In the genomic region with DNA sequence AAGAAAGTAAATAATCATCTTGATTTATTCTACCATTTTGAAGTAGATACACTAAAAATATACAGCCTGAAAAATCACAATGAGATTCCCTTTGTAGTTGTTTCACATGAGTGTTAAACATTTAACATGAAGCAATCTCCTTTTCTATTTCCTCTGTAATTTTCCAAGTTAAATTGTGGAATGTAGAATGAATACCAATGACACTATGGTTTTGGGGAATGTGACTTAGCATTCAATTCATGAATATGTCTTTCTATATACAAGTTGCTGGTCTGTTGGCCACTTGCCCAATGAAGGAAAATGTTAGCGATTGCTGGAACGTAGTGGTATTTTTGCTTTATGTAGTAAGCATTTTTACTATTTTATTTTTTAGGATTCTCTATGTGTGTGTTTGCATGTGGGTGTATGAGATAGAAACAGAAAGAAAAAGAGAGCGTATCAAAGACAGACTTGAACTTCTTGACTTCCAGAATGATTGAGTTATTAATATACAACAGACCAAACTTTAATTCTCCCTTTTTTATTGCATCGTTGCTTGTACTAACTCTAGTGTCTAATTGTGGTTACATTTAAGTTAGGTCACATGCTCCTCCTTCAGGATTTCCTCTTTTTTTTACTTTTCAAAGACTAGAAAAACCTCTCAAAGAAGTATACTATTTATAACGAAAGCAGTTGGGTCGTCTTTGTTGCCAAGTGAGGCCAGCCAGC, we compare ENCODE assay signal across 8 cellular contexts. TPM values are rescaled to one million over a fixed set of nuclear protein-coding genes. Genes with fewer than 3 reads are reported as not detected.
DNase-seq lines count a peak whose midpoint lies in the region; ATAC-seq lines count a peak whose summit lies in the region.

No MANE protein-coding gene starts in this region.

- H3K4me1 ChIP-seq in skeletal muscle tissue (ENCODE audit: control insufficient read depth in 3 of 3, insufficient read depth in 3 of 3, low read length in 3 of 3): peaks cover 19 to 35% (median 26%) of the 10 kb centered on the region in 3 donors
- peaks cover 4% of the 10 kb centered on the region for H3K4me1 ChIP-seq in Karpas-422 (ENCODE audit: low read length)

- DNase-seq in AG08395 (ENCODE audit: low spot score) (peak; percentile 15), M059J (ENCODE audit: low read depth) (peak; percentile 73), NCI-H1092 (lab: John Stamatoyannopoulos, UW) (no peak), Karpas-422 (no peak), left colon (no peak)

- peak; percentile 3 for ATAC-seq in GM21381 (IDR thresholded peaks at IDR 0.05; ENCODE audit: unreplicated experiment)
- ATAC-seq in left colon: no peak

- H3K9me3 ChIP-seq in skeletal muscle tissue (ENCODE audit: control insufficient read depth in 3 of 3, low read length in 3 of 3): no peaks in the 10 kb centered on the region
- H3K9me3 ChIP-seq in Karpas-422 (ENCODE audit: low read length): no peaks in the 10 kb centered on the region

- H3K9me2 ChIP-seq in Karpas-422 (replicated peaks; ENCODE audit: insufficient read depth, low read length): no peaks in the 10 kb centered on the region

- intact Hi-C loops in left colon (cut with DNase I, micrococcal nuclease): loop anchor here in 1 of 2 donors (10.0 kb wide), 1 partner anchor 824 kb away; a partner anchor contains a TSS

- no peak overlapping the region for H2AFZ ChIP-seq in Karpas-422 (ENCODE audit: low read length)

- H3K36me3 ChIP-seq in skeletal muscle tissue (ENCODE audit: control insufficient read depth in 3 of 3, insufficient read depth in 3 of 3, low read length in 3 of 3): no peaks in the 10 kb centered on the region
- H3K36me3 ChIP-seq in Karpas-422 (ENCODE audit: insufficient read depth, low read length): no peaks in the 10 kb centered on the region

- no peaks in the 10 kb centered on the region for H4K20me1 ChIP-seq in Karpas-422 (ENCODE audit: insufficient read depth, low read depth, low read length)

- H3K9ac ChIP-seq in skeletal muscle tissue (ENCODE audit: low read depth in 1 of 3, low read length in 3 of 3) (peak overlapping the region; percentile 63 to 78 (median 76)), Karpas-422 (ENCODE audit: low read length) (no peak overlapping the region)

- H3K4me3 ChIP-seq in skeletal muscle tissue (ENCODE audit: low read length in 3 of 3) (peak overlapping the region; percentile 56 to 95 (median 59)), Karpas-422 (ENCODE audit: low read length) (no peak overlapping the region)

- no peaks in the 10 kb centered on the region for H3K27me3 ChIP-seq in skeletal muscle tissue (ENCODE audit: control insufficient read depth in 3 of 3, insufficient read depth in 3 of 3, low read length in 3 of 3)
- no peaks in the 10 kb centered on the region for H3K27me3 ChIP-seq in Karpas-422 (ENCODE audit: low read length)

- no peaks in the 10 kb centered on the region for H3K79me2 ChIP-seq in Karpas-422 (ENCODE audit: low read length)

- H3K27ac ChIP-seq in cingulate gyrus (ENCODE audit: low read depth, low read length) (peak overlapping the region; percentile 39), skeletal muscle tissue (ENCODE audit: low read depth, low read length) (peak overlapping the region; percentile 95), Karpas-422 (ENCODE audit: low read length) (no peak overlapping the region)

- H3K4me2 ChIP-seq in Karpas-422 (ENCODE audit: low read depth, low read length, poor library complexity, severe bottlenecking): no peak overlapping the region

RNA-seq across cellular contexts. Expression of a gene that starts 5.9 kb away (rescaled TPM):
- 50.4 and 74.2 TPM in 2 replicates for total RNA-seq in M059J (2014; rRNA removed; shearing (Covaris generic))
- total RNA-seq in skeletal muscle tissue: 50.6 TPM
- total RNA-seq in Karpas-422 (2014; rRNA removed; shearing (Covaris generic); ENCODE audit: low replicate concordance): not detected in 2 replicates
- total RNA-seq in left colon: 1 to 10 TPM in 1 of 2 donors, under 1 TPM in 1; 0.49 to 2.5 TPM

Comparison
In these comparisons a context has a peak if more than half of its experiments do, and no peak if none do; other contexts are left out.
1. DNase-seq: peak in AG08395 (single experiment) and M059J (single experiment); none in NCI-H1092 (single experiment), Karpas-422 (single experiment) and left colon (0 of 2).
2. RNA of a gene that starts 5.9 kb away (total RNA-seq): 50.4 to 74.2 TPM in M059J and 50.6 TPM in skeletal muscle tissue (single experiment); 0.49 to 2.5 TPM in left colon and not detected in Karpas-422; every median in the first group is over 10 times any median in the second.